ENCODE assay signal across 1 cellular context in genomic region chr16:543301-544164, GRCh38.
TF ChIP-seq lines count a peak whose summit lies in the region.

No MANE protein-coding gene starts in this region.

TF ChIP-seq in HepG2, 621 proteins besides CTCF, POLR2A, EP300 and RAD21 (continued from another document and continues in another):
- TF ChIP-seq, protein P1, sequence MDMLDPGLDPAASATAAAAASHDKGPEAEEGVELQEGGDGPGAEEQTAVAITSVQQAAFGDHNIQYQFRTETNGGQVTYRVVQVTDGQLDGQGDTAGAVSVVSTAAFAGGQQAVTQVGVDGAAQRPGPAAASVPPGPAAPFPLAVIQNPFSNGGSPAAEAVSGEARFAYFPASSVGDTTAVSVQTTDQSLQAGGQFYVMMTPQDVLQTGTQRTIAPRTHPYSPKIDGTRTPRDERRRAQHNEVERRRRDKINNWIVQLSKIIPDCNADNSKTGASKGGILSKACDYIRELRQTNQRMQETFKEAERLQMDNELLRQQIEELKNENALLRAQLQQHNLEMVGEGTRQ (IDR thresholded peaks at IDR 0.05; ENCODE audit: low read depth, low read length) = no peak
- TF ChIP-seq, protein P1 (CRISPR knock-in tag; IDR thresholded peaks at IDR 0.05; ENCODE audit: borderline replicate concordance) = peak; percentile 46; the same call in 1 of the 2 replicates
- peak; percentile 30; the same call in 1 of the 2 replicates for TF ChIP-seq TAF1 (CRISPR knock-in tag; IDR thresholded peaks at IDR 0.05)
- TF ChIP-seq, protein P2, sequence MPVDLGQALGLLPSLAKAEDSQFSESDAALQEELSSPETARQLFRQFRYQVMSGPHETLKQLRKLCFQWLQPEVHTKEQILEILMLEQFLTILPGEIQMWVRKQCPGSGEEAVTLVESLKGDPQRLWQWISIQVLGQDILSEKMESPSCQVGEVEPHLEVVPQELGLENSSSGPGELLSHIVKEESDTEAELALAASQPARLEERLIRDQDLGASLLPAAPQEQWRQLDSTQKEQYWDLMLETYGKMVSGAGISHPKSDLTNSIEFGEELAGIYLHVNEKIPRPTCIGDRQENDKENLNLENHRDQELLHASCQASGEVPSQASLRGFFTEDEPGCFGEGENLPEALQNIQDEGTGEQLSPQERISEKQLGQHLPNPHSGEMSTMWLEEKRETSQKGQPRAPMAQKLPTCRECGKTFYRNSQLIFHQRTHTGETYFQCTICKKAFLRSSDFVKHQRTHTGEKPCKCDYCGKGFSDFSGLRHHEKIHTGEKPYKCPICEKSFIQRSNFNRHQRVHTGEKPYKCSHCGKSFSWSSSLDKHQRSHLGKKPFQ (CRISPR knock-in tag; IDR thresholded peaks at IDR 0.05; ENCODE audit: insufficient replicate concordance) = peak; percentile 49
- TF ChIP-seq ZNF326 (CRISPR knock-in tag; IDR thresholded peaks at IDR 0.05; ENCODE audit: borderline replicate concordance) = no peak
- TF ChIP-seq ZNF501 (CRISPR knock-in tag; IDR thresholded peaks at IDR 0.05) = peak; percentile 39; the same call in 1 of the 2 replicates
- TF ChIP-seq KDM2A (CRISPR knock-in tag; IDR thresholded peaks at IDR 0.05; ENCODE audit: borderline replicate concordance, low read depth) = peak; percentile 55; the same call in 1 of the 2 replicates
- no peak for TF ChIP-seq SMC3 (IDR thresholded peaks at IDR 0.05; ENCODE audit: low read length)
- 0 out of 2 replicates have a peak, but pooled peaks have one; percentile 59 for TF ChIP-seq SMAD1 (CRISPR knock-in tag; IDR thresholded peaks at IDR 0.05; ENCODE audit: borderline replicate concordance, low read depth)
- 0 out of 2 replicates have a peak, but pooled peaks have one; percentile 35 for TF ChIP-seq ZSCAN31 (CRISPR knock-in tag; IDR thresholded peaks at IDR 0.05; ENCODE audit: low read depth)
- TF ChIP-seq, protein P3, sequence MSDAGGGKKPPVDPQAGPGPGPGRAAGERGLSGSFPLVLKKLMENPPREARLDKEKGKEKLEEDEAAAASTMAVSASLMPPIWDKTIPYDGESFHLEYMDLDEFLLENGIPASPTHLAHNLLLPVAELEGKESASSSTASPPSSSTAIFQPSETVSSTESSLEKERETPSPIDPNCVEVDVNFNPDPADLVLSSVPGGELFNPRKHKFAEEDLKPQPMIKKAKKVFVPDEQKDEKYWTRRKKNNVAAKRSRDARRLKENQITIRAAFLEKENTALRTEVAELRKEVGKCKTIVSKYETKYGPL (CRISPR knock-in tag; IDR thresholded peaks at IDR 0.05) = no peak
- no peak for TF ChIP-seq ZNF33B (CRISPR knock-in tag; IDR thresholded peaks at IDR 0.05)
- TF ChIP-seq TBL1XR1 (IDR thresholded peaks at IDR 0.05; ENCODE audit: borderline replicate concordance, low read length, partially characterized antibody) = no peak
- no peak for TF ChIP-seq PITX1 (CRISPR knock-in tag; IDR thresholded peaks at IDR 0.05)
- TF ChIP-seq KDM5B (CRISPR knock-in tag; IDR thresholded peaks at IDR 0.05; ENCODE audit: borderline replicate concordance) = peak; percentile 62
- TF ChIP-seq KDM4B (CRISPR knock-in tag; IDR thresholded peaks at IDR 0.05) = 0 out of 2 replicates have a peak, but pooled peaks have one; percentile 9
- TF ChIP-seq, protein P4, sequence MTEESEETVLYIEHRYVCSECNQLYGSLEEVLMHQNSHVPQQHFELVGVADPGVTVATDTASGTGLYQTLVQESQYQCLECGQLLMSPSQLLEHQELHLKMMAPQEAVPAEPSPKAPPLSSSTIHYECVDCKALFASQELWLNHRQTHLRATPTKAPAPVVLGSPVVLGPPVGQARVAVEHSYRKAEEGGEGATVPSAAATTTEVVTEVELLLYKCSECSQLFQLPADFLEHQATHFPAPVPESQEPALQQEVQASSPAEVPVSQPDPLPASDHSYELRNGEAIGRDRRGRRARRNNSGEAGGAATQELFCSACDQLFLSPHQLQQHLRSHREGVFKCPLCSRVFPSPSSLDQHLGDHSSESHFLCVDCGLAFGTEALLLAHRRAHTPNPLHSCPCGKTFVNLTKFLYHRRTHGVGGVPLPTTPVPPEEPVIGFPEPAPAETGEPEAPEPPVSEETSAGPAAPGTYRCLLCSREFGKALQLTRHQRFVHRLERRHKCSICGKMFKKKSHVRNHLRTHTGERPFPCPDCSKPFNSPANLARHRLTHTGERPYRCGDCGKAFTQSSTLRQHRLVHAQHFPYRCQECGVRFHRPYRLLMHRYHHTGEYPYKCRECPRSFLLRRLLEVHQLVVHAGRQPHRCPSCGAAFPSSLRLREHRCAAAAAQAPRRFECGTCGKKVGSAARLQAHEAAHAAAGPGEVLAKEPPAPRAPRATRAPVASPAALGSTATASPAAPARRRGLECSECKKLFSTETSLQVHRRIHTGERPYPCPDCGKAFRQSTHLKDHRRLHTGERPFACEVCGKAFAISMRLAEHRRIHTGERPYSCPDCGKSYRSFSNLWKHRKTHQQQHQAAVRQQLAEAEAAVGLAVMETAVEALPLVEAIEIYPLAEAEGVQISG (CRISPR knock-in tag; IDR thresholded peaks at IDR 0.05) = peak; percentile 48
- TF ChIP-seq DNMT3B (CRISPR knock-in tag; conservative IDR thresholded peaks at IDR 0.05) = peak; percentile 78; the same call in 1 of the 2 replicates
- peak; percentile 46; the same call in 1 of the 2 replicates for TF ChIP-seq POLR2G (IDR thresholded peaks at IDR 0.05; ENCODE audit: low read depth, low read length)
- TF ChIP-seq ZSCAN25 (CRISPR knock-in tag; IDR thresholded peaks at IDR 0.05) = 0 out of 2 replicates have a peak, but pooled peaks have one; percentile 55
- peak; percentile 65; the same call in 1 of the 2 replicates for TF ChIP-seq KLF6 (CRISPR knock-in tag; IDR thresholded peaks at IDR 0.05)
- 0 out of 2 replicates have a peak, but pooled peaks have one; percentile 42 for TF ChIP-seq POGK (CRISPR knock-in tag; conservative IDR thresholded peaks at IDR 0.05)
- TF ChIP-seq NFE2L1 (CRISPR knock-in tag; IDR thresholded peaks at IDR 0.05; ENCODE audit: borderline replicate concordance) = 0 out of 2 replicates have a peak, but pooled peaks have one; percentile 73
- peak; percentile 79 for TF ChIP-seq KMT2A (CRISPR knock-in tag; IDR thresholded peaks at IDR 0.05)
- TF ChIP-seq MAZ (IDR thresholded peaks at IDR 0.05; ENCODE audit: borderline replicate concordance, low read depth, low read length) = peak; percentile 67; the same call in 1 of the 2 replicates
- peak; percentile 89 for TF ChIP-seq MAZ (CRISPR knock-in tag; IDR thresholded peaks at IDR 0.05; ENCODE audit: low read depth)
- peak; percentile 80; the same call in 2 of the 3 replicates for TF ChIP-seq MXI1 (IDR thresholded peaks at IDR 0.05; ENCODE audit: borderline replicate concordance, low read depth, low read length)
- TF ChIP-seq CHD4 (IDR thresholded peaks at IDR 0.05; ENCODE audit: borderline replicate concordance, low read length) = no peak
- peak; percentile 76; the same call in 1 of the 2 replicates for TF ChIP-seq DMAP1 (CRISPR knock-in tag; IDR thresholded peaks at IDR 0.05)
- no peak for TF ChIP-seq RAD51 (IDR thresholded peaks at IDR 0.05; ENCODE audit: borderline replicate concordance)
- TF ChIP-seq ZBTB10 (CRISPR knock-in tag; IDR thresholded peaks at IDR 0.05; ENCODE audit: borderline replicate concordance) = no peak
- no peak for TF ChIP-seq IKZF1 (IDR thresholded peaks at IDR 0.05)
- TF ChIP-seq ZNF781 (CRISPR knock-in tag; IDR thresholded peaks at IDR 0.05; ENCODE audit: borderline replicate concordance, not compliant biosample characterization) = peak; percentile 59
- TF ChIP-seq RELA (CRISPR knock-in tag; IDR thresholded peaks at IDR 0.05) = no peak
- no peak for TF ChIP-seq PCBP2 (optimal IDR thresholded peaks at IDR 0.05; ENCODE audit: low read depth, low read length, poor library complexity, severe bottlenecking)
- TF ChIP-seq DR1 (CRISPR knock-in tag; IDR thresholded peaks at IDR 0.05) = 0 out of 2 replicates have a peak, but pooled peaks have one; percentile 66
- TF ChIP-seq ZBTB21 (CRISPR knock-in tag; IDR thresholded peaks at IDR 0.05) = peak; percentile 89
- TF ChIP-seq SRSF1 (optimal IDR thresholded peaks at IDR 0.05; ENCODE audit: low read depth, low read length) = peak; percentile 78
- TF ChIP-seq ZSCAN20 (CRISPR knock-in tag; IDR thresholded peaks at IDR 0.05; ENCODE audit: borderline replicate concordance) = no peak
- peak; percentile 89 for TF ChIP-seq NR2C2 (CRISPR knock-in tag; IDR thresholded peaks at IDR 0.05; ENCODE audit: borderline replicate concordance)
- TF ChIP-seq, protein P5, sequence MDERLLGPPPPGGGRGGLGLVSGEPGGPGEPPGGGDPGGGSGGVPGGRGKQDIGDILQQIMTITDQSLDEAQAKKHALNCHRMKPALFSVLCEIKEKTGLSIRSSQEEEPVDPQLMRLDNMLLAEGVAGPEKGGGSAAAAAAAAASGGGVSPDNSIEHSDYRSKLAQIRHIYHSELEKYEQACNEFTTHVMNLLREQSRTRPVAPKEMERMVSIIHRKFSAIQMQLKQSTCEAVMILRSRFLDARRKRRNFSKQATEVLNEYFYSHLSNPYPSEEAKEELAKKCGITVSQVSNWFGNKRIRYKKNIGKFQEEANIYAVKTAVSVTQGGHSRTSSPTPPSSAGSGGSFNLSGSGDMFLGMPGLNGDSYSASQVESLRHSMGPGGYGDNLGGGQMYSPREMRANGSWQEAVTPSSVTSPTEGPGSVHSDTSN (CRISPR knock-in tag; IDR thresholded peaks at IDR 0.05) = no peak
- TF ChIP-seq ZNF431 (CRISPR knock-in tag; IDR thresholded peaks at IDR 0.05; ENCODE audit: borderline replicate concordance, low read depth) = 0 out of 2 replicates have a peak, but pooled peaks have one; percentile 47
- TF ChIP-seq, protein P6, sequence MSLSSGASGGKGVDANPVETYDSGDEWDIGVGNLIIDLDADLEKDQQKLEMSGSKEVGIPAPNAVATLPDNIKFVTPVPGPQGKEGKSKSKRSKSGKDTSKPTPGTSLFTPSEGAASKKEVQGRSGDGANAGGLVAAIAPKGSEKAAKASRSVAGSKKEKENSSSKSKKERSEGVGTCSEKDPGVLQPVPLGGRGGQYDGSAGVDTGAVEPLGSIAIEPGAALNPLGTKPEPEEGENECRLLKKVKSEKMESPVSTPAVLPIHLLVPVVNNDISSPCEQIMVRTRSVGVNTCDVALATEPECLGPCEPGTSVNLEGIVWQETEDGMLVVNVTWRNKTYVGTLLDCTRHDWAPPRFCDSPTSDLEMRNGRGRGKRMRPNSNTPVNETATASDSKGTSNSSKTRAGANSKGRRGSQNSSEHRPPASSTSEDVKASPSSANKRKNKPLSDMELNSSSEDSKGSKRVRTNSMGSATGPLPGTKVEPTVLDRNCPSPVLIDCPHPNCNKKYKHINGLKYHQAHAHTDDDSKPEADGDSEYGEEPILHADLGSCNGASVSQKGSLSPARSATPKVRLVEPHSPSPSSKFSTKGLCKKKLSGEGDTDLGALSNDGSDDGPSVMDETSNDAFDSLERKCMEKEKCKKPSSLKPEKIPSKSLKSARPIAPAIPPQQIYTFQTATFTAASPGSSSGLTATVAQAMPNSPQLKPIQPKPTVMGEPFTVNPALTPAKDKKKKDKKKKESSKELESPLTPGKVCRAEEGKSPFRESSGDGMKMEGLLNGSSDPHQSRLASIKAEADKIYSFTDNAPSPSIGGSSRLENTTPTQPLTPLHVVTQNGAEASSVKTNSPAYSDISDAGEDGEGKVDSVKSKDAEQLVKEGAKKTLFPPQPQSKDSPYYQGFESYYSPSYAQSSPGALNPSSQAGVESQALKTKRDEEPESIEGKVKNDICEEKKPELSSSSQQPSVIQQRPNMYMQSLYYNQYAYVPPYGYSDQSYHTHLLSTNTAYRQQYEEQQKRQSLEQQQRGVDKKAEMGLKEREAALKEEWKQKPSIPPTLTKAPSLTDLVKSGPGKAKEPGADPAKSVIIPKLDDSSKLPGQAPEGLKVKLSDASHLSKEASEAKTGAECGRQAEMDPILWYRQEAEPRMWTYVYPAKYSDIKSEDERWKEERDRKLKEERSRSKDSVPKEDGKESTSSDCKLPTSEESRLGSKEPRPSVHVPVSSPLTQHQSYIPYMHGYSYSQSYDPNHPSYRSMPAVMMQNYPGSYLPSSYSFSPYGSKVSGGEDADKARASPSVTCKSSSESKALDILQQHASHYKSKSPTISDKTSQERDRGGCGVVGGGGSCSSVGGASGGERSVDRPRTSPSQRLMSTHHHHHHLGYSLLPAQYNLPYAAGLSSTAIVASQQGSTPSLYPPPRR (CRISPR knock-in tag; IDR thresholded peaks at IDR 0.05; ENCODE audit: borderline replicate concordance) = no peak; the same call in 1 of the 2 replicates
